ENCODE assay signal across 34 cellular contexts in the genomic region with DNA sequence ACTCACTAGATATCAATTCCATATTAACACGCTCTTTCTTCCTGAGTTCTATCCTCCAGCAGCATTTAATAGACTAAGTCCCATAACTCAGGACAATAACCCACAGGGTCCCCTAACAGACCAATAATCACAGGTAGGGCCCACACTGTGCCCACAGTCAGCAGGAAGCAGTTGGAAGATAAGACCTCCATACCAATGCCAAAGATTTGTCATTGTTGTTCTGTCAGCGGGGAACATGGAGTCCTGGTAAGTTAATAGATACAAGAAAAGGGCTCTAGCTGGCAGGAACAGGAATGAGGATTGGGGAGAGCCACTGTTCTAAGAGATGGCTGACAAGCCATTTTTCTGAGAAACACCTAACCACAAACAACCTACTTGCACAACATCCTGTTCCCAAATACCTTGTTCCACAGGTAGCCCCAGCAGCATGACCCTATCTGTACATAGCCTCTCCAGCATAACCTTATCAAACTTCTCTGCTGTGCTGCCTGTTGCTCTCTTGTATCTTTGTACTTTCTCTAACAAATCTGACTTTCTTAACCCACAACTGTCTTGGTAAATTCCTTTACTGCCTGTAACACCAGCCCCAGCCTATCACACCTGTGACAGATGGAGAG.
"Had no signal": no experiment of that assay in that cellular context is flagged by ENCODE, and none has a peak within 500 bp of the region (broad histone marks: within the 10 kb centered on the region; RNA-seq: fewer than 3 reads in every experiment).

No MANE protein-coding gene starts in this region.

- DNase-seq: activated CD4-positive, alpha-beta T cell treated with anti-CD3 and anti-CD28 coated beads for 1 hour; activated CD4-positive, alpha-beta T cell treated with anti-CD3 and anti-CD28 coated beads for 48 hours; activated CD4-positive, alpha-beta T cell treated with anti-CD3 and anti-CD28 coated beads, Interleukin-2, amount 50 U/mL, for 48 hours; activated CD4-positive, CD25-positive, alpha-beta regulatory T cell; activated CD8-positive, alpha-beta memory T cell treated with anti-CD3 and anti-CD28 coated beads for 24 hours; activated CD8-positive, alpha-beta memory T cell treated with anti-CD3 and anti-CD28 coated beads, Interleukin-2, amount 10 ng/mL, durations not matched to agents 7 days and 5 days; activated CD8-positive, alpha-beta memory T cell treated with anti-CD3 and anti-CD28 coated beads, Interleukin-2, amount 50 U/mL, for 48 hours; activated effector memory CD4-positive, alpha-beta T cell treated with Interleukin-2 at 50 U/mL for 16 hours; activated naive CD4-positive, alpha-beta T cell treated with anti-CD3 and anti-CD28 coated beads, Interleukin-2, amount 50 U/mL, for 16 hours; activated naive CD8-positive, alpha-beta T cell treated with anti-CD3 and anti-CD28 coated beads, Interleukin-2, amount 50 U/mL, for 24 hours; activated T-cell treated with anti-CD3 and anti-CD28 coated beads, Interleukin-2, amount 50 U/mL, for 48 hours; anterior cingulate cortex; central memory CD4-positive, alpha-beta T cell; Karpas-422; KBM-7; NCI-H1105; NCI-H1417 treated with DMSO at 0.1 percent for 48 hours; NCI-H1694 treated with DMSO at 0.1 percent for 48 hours; NCI-H2029; NCI-H510A; NCI-H526; NCI-H748 treated with DMSO at 0.1 percent for 48 hours; NK-92 treated with Interleukin-12 subunit alpha and Interleukin-12 subunit beta, amount 100 ng/mL, for 24 hours; PC-9; SIG-M5; T-cell; T-helper 2 cell; T-helper 9 cell; WERI-Rb-1 had no signal

- FAIRE-seq: colon, RCC 7860 had no signal

- H3K36me3 ChIP-seq: WERI-Rb-1 had no signal

- H3K4me3 ChIP-seq: PC-9 had no signal

- H3K27me3 Mint-ChIP-seq: activated CD8-positive, alpha-beta memory T cell treated with anti-CD3 and anti-CD28 coated beads, Interleukin-2, amount 10 ng/mL, durations not matched to agents 7 days and 5 days; brain had no signal

- H3K36me3 Mint-ChIP-seq: activated CD8-positive, alpha-beta memory T cell treated with anti-CD3 and anti-CD28 coated beads, Interleukin-2, amount 10 ng/mL, durations not matched to agents 7 days and 5 days; brain; T-cell had no signal

- H3K4me3 Mint-ChIP-seq: activated CD8-positive, alpha-beta memory T cell treated with anti-CD3 and anti-CD28 coated beads, Interleukin-2, amount 10 ng/mL, durations not matched to agents 7 days and 5 days; activated naive CD8-positive, alpha-beta T cell treated with anti-CD3 and anti-CD28 coated beads, Interleukin-2, amount 50 U/mL, for 24 hours; brain; T-cell had no signal

- H3K27ac Mint-ChIP-seq: activated CD8-positive, alpha-beta memory T cell treated with anti-CD3 and anti-CD28 coated beads, Interleukin-2, amount 10 ng/mL, durations not matched to agents 7 days and 5 days; activated naive CD8-positive, alpha-beta T cell treated with anti-CD3 and anti-CD28 coated beads, Interleukin-2, amount 50 U/mL, for 24 hours; brain; T-cell had no signal

- ATAC-seq: activated CD8-positive, alpha-beta memory T cell treated with anti-CD3 and anti-CD28 coated beads, Interleukin-2, amount 10 ng/mL, durations not matched to agents 7 days and 5 days; activated naive CD8-positive, alpha-beta T cell treated with anti-CD3 and anti-CD28 coated beads, Interleukin-2, amount 50 U/mL, for 24 hours; Right ventricle myocardium inferior; SK-N-SH treated with all-trans-retinoic acid at 6 μM for 48 hours; T-cell had no signal

- H3K4me1 Mint-ChIP-seq: activated naive CD8-positive, alpha-beta T cell treated with anti-CD3 and anti-CD28 coated beads, Interleukin-2, amount 50 U/mL, for 24 hours; brain had no signal
